8 cellular contexts compared by ENCODE assay signal in genomic region chr15:45402162-45402954, GRCh38.
DNase-seq lines count a peak whose midpoint lies in the region; ATAC-seq and TF ChIP-seq lines count a peak whose summit lies in the region.

No MANE protein-coding gene starts in this region.

- H3K4me3 ChIP-seq in OCI-LY3 (ENCODE audit: low read length) (peak overlapping the region; percentile 97), epithelial cell of esophagus (ENCODE audit: low read length) (peak overlapping the region; percentile 89)

- H2AFZ ChIP-seq in OCI-LY3 (ENCODE audit: low read depth, low read length): peak overlapping the region; percentile 55

- peak overlapping the region; percentile 85 for H3K27ac ChIP-seq in OCI-LY3 (ENCODE audit: low read length)

- peaks cover 60% of the 10 kb centered on the region for H3K79me2 ChIP-seq in OCI-LY3 (ENCODE audit: low read length)

- H3K4me2 ChIP-seq in OCI-LY3 (ENCODE audit: low read length): peak overlapping the region; percentile 95

- ATAC-seq in GM21528 (IDR thresholded peaks at IDR 0.05; ENCODE audit: low FRiP score, unreplicated experiment): peak; percentile 88

- peaks cover 26% of the 10 kb centered on the region for H3K36me3 ChIP-seq in OCI-LY3 (replicated peaks; ENCODE audit: low read depth, low read length)

- H4K20me1 ChIP-seq in OCI-LY3 (ENCODE audit: insufficient read depth, low read length): peaks cover 11% of the 10 kb centered on the region

- H3K9me3 ChIP-seq in OCI-LY3 (ENCODE audit: insufficient read depth, low read length): no peaks in the 10 kb centered on the region

- H3K27me3 ChIP-seq in OCI-LY3 (ENCODE audit: low read depth, low read length): no peaks in the 10 kb centered on the region

- peak overlapping the region; percentile 95 for H3K9ac ChIP-seq in OCI-LY3 (ENCODE audit: low read length)

- peak; percentile 91 for DNase-seq in DMS 273 treated with DMSO at 0.1 percent for 48 hours (lab: John Stamatoyannopoulos, UW)
- DNase-seq in HuH-7.5 (ENCODE audit: low spot score): peak; percentile 84
- DNase-seq in activated T-cell treated with anti-CD3 and anti-CD28 coated beads for 24 hours (ENCODE audit: low read depth): peak; percentile 94
- peak; percentile 99 for DNase-seq in epithelial cell of esophagus (ENCODE audit: low read depth)
- DNase-seq in middle frontal gyrus (ENCODE audit: extremely low spot score, low spot score): peak; percentile 100
- peak; percentile 89 to 92 for DNase-seq in stimulated activated CD8-positive, alpha-beta memory T cell treated with anti-CD3 and anti-CD28 coated beads, Interleukin-2, amount 100 ng/mL, for 1 hour (ENCODE audit: low read depth in 2 of 2)

- TF ChIP-seq CTCF in OCI-LY3 (IDR thresholded peaks at IDR 0.05; ENCODE audit: low read depth, low read length) (no peak), epithelial cell of esophagus (IDR thresholded peaks at IDR 0.05; ENCODE audit: insufficient read depth, low read depth, low read length, missing control alignments) (no peak)

- H3K4me1 ChIP-seq in OCI-LY3 (ENCODE audit: low read length): peaks cover 36% of the 10 kb centered on the region

Comparison
In these comparisons a context has a peak if more than half of its experiments do, and no peak if none do; other contexts are left out.
1. Peak in every context shown above with its lines: DNase-seq, ATAC-seq, H3K4me3 ChIP-seq and H3K27ac ChIP-seq.